20 cellular contexts compared by ENCODE assay signal in the genomic region with DNA sequence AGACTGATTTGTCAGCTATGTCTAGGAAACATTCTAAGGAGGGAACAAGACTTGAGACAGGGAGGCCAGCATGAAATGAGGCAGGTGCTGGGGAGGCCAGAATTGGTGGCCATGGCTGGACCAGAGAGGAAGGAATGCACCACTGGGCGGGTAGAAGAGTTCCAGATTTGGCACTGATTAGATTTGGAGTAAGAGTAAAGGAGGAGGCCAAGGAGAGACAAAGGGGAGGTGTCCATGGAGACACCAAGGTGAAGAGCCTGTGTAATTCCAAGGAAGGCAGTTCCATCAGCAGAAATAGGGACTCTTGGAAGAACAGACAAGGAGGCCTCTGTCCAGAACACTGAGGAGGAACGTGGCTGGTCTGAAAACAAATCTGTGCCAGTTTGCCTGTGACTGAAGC. TPM values are rescaled to one million over a fixed set of nuclear protein-coding genes. Genes with fewer than 3 reads are reported as not detected.
DNase-seq lines count a peak whose midpoint lies in the region; ATAC-seq and TF ChIP-seq lines count a peak whose summit lies in the region.
"Had no signal": no experiment of that assay in that cellular context is flagged by ENCODE, and none has a peak within 500 bp of the region (broad histone marks: within the 10 kb centered on the region; RNA-seq: fewer than 3 reads in every experiment).

No MANE protein-coding gene starts in this region.

- TF ChIP-seq POLR2A in testis (IDR thresholded peaks at IDR 0.05), result no peak

- H3K9me3 ChIP-seq in neural progenitor cell (ENCODE audit: low read depth), result no peaks in the 10 kb centered on the region
- H3K9me3 ChIP-seq in testis, result no peaks in the 10 kb centered on the region

- ATAC-seq in activated CD4-positive, alpha-beta T cell treated with anti-CD3 and anti-CD28 coated beads for 36 hours, result no peak
- ATAC-seq: HCT116, K562, PC-3 had no signal

- H3K27ac ChIP-seq in neural progenitor cell (no peak overlapping the region), testis (peak overlapping the region; percentile 3 to 83)

- POLR2A ChIA-PET in activated CD4-positive, alpha-beta T cell treated with anti-CD3 and anti-CD28 coated beads for 36 hours (lab: Charles Lee), result no interaction called here

- H3K27ac Mint-ChIP-seq in brain (peak overlapping the region in 3 of 5 experiments; percentile 93 to 99 (median 94)), glutamatergic neuron (ENCODE audit: unreplicated experiment) (no peak overlapping the region), neural progenitor cell (no peak overlapping the region)
- no peak overlapping the region for H3K27ac Mint-ChIP-seq in activated CD4-positive, alpha-beta T cell treated with anti-CD3 and anti-CD28 coated beads for 36 hours

- peaks cover 45% of the 10 kb centered on the region for H3K79me2 ChIP-seq in neural progenitor cell (ENCODE audit: low read depth)

- H3K27me3 ChIP-seq in neural progenitor cell (peaks cover 16% of the 10 kb centered on the region), testis (no peaks in the 10 kb centered on the region)

- no peak overlapping the region for H3K4me2 ChIP-seq in neural progenitor cell

- H3K4me3 ChIP-seq in neural progenitor cell, result no peak overlapping the region
- H3K4me3 ChIP-seq in testis, result no peak overlapping the region
- H3K4me3 ChIP-seq: K562 had no signal

- TF ChIP-seq CTCF in brain (conservative IDR thresholded peaks at IDR 0.05) (no peak), glutamatergic neuron (IDR thresholded peaks at IDR 0.05; ENCODE audit: partially characterized antibody, unreplicated experiment) (no peak), neural progenitor cell (IDR thresholded peaks at IDR 0.05) (no peak), testis (IDR thresholded peaks at IDR 0.05) (no peak)

- peaks cover 8% of the 10 kb centered on the region for H3F3A ChIP-seq in neural progenitor cell (ENCODE audit: low read depth)

- H3K4me1 Mint-ChIP-seq in brain (peaks cover 62% of the 10 kb centered on the region), glutamatergic neuron (ENCODE audit: low read depth, unreplicated experiment) (peaks cover 33% of the 10 kb centered on the region), neural progenitor cell (peaks cover 35% of the 10 kb centered on the region)
- peaks cover 6% of the 10 kb centered on the region for H3K4me1 Mint-ChIP-seq in activated CD4-positive, alpha-beta T cell treated with anti-CD3 and anti-CD28 coated beads for 36 hours

- H3K4me3 Mint-ChIP-seq in brain, result peak overlapping the region; percentile 81 to 91 (median 87)
- H3K4me3 Mint-ChIP-seq in glutamatergic neuron (ENCODE audit: unreplicated experiment), result peak overlapping the region; percentile 89
- H3K4me3 Mint-ChIP-seq in neural progenitor cell, result peak overlapping the region; percentile 93
- no peak overlapping the region for H3K4me3 Mint-ChIP-seq in activated CD4-positive, alpha-beta T cell treated with anti-CD3 and anti-CD28 coated beads for 36 hours

- CTCF ChIA-PET in activated CD4-positive, alpha-beta T cell treated with anti-CD3 and anti-CD28 coated beads for 36 hours (lab: Charles Lee), result no interaction called here

- peaks cover 0 to 9% (median 4%) of the 10 kb centered on the region in 5 experiments for H3K9me3 Mint-ChIP-seq in brain
- H3K9me3 Mint-ChIP-seq in glutamatergic neuron (ENCODE audit: unreplicated experiment), result peaks cover 3% of the 10 kb centered on the region
- H3K9me3 Mint-ChIP-seq in neural progenitor cell, result peaks cover 3% of the 10 kb centered on the region
- no peaks in the 10 kb centered on the region for H3K9me3 Mint-ChIP-seq in activated CD4-positive, alpha-beta T cell treated with anti-CD3 and anti-CD28 coated beads for 36 hours (ENCODE audit: low read depth)

- H3K9ac ChIP-seq in neural progenitor cell, result no peak overlapping the region

- H3K4me1 ChIP-seq in neural progenitor cell (peaks cover 13% of the 10 kb centered on the region), testis (peaks cover 8% of the 10 kb centered on the region)

- H4K20me1 ChIP-seq in neural progenitor cell (ENCODE audit: low read depth), result peaks cover 19% of the 10 kb centered on the region

- H3K36me3 ChIP-seq in neural progenitor cell, result peaks cover 4% of the 10 kb centered on the region
- no peaks in the 10 kb centered on the region for H3K36me3 ChIP-seq in testis (ENCODE audit: low read depth, missing control alignments)

- no peak overlapping the region for H2AFZ ChIP-seq in neural progenitor cell (replicated peaks)

- WGBS in testis, 2 donors, result 48 to 57% methylated on average over 2 of the region's 2 CpGs

- DNase-seq in glutamatergic neuron (no peak), neural progenitor cell (ENCODE audit: low spot score) (no peak), testis (no peak), NCI-H446 (lab: John Stamatoyannopoulos, UW) (no peak), NCI-H69 (lab: John Stamatoyannopoulos, UW) (no peak)
- no peak for DNase-seq in activated CD4-positive, alpha-beta T cell treated with anti-CD3 and anti-CD28 coated beads for 36 hours
- DNase-seq: CD8-positive, alpha-beta memory T cell; DMS79; GOT3; NCI-H1105; NCI-H1694; NCI-H2081 treated with DMSO at 0.1 percent for 48 hours; NCI-H2227 treated with DMSO at 0.1 percent for 48 hours; NCI-H524; PC-3; RPMI8226; SHP77 treated with DMSO at 0.1 percent for 48 hours had no signal

- peaks cover 24% of the 10 kb centered on the region for H3K36me3 Mint-ChIP-seq in brain
- no peaks in the 10 kb centered on the region for H3K36me3 Mint-ChIP-seq in glutamatergic neuron (ENCODE audit: unreplicated experiment)
- peaks cover 18% of the 10 kb centered on the region for H3K36me3 Mint-ChIP-seq in neural progenitor cell
- H3K36me3 Mint-ChIP-seq in activated CD4-positive, alpha-beta T cell treated with anti-CD3 and anti-CD28 coated beads for 36 hours (ENCODE audit: low read depth), result no peaks in the 10 kb centered on the region

- intact Hi-C loops in testis (cut with DNase I; ENCODE audit: low total_unique reads), result no loop called here
- intact Hi-C loops in activated CD4-positive, alpha-beta T cell treated with anti-CD3 and anti-CD28 coated beads for 36 hours (cut with DNase I, micrococcal nuclease), result no loop called here

- no peaks in the 10 kb centered on the region for H3K27me3 Mint-ChIP-seq in brain
- no peaks in the 10 kb centered on the region for H3K27me3 Mint-ChIP-seq in glutamatergic neuron (ENCODE audit: unreplicated experiment)
- peaks cover 4% of the 10 kb centered on the region for H3K27me3 Mint-ChIP-seq in neural progenitor cell (ENCODE audit: insufficient read depth, low read depth)
- peaks cover 58% of the 10 kb centered on the region for H3K27me3 Mint-ChIP-seq in activated CD4-positive, alpha-beta T cell treated with anti-CD3 and anti-CD28 coated beads for 36 hours

RNA-seq across cellular contexts. Expression of a gene that starts 1.8 kb away (rescaled TPM):
- 65.6 TPM for polyA plus RNA-seq in brain (ENCODE audit: insufficient read depth, low read depth, low replicate concordance)
- total RNA-seq in glutamatergic neuron (ENCODE audit: unreplicated experiment), result 35.7 TPM
- total RNA-seq in neural progenitor cell (ENCODE audit: low replicate concordance), result 15.7 and 20.1 TPM in 2 replicates
- 10 to 100 TPM; 50.2 to 58.7 TPM for total RNA-seq in testis
- 34.3 TPM for polyA plus RNA-seq in testis (ENCODE audit: insufficient read depth, low read depth, low replicate concordance)
- total RNA-seq in activated CD4-positive, alpha-beta T cell treated with anti-CD3 and anti-CD28 coated beads for 36 hours, result under 1 TPM; 0.05 to 0.19 TPM
- total RNA-seq: K562 had no signal
- polyA plus RNA-seq: CD8-positive, alpha-beta memory T cell had no signal

Comparison
In these comparisons a context has a peak if more than half of its experiments do, and no peak if none do; other contexts are left out.
1. H3K27ac Mint-ChIP-seq: peak in brain (3 of 5); none in glutamatergic neuron (single experiment), neural progenitor cell (single experiment) and activated CD4-positive, alpha-beta T cell treated with anti-CD3 and anti-CD28 coated beads for 36 hours (single experiment).
2. RNA of a gene that starts 1.8 kb away (total RNA-seq): 50.2 to 58.7 TPM in testis, 35.7 TPM in glutamatergic neuron (single experiment) and 15.7 to 20.1 TPM in neural progenitor cell; 0.05 to 0.19 TPM in activated CD4-positive, alpha-beta T cell treated with anti-CD3 and anti-CD28 coated beads for 36 hours; every median in the first group is over 10 times any median in the second.